Comparison of ENCODE assay signal across 1 cellular context in genomic region chr13:46908511-46908910, GRCh38.
TF ChIP-seq lines count a peak whose summit lies in the region.

No MANE protein-coding gene starts in this region.

TF ChIP-seq in SK-N-SH, 30 proteins besides CTCF, POLR2A, EP300 and RAD21 (continued from another document):
- TF ChIP-seq, protein P1, sequence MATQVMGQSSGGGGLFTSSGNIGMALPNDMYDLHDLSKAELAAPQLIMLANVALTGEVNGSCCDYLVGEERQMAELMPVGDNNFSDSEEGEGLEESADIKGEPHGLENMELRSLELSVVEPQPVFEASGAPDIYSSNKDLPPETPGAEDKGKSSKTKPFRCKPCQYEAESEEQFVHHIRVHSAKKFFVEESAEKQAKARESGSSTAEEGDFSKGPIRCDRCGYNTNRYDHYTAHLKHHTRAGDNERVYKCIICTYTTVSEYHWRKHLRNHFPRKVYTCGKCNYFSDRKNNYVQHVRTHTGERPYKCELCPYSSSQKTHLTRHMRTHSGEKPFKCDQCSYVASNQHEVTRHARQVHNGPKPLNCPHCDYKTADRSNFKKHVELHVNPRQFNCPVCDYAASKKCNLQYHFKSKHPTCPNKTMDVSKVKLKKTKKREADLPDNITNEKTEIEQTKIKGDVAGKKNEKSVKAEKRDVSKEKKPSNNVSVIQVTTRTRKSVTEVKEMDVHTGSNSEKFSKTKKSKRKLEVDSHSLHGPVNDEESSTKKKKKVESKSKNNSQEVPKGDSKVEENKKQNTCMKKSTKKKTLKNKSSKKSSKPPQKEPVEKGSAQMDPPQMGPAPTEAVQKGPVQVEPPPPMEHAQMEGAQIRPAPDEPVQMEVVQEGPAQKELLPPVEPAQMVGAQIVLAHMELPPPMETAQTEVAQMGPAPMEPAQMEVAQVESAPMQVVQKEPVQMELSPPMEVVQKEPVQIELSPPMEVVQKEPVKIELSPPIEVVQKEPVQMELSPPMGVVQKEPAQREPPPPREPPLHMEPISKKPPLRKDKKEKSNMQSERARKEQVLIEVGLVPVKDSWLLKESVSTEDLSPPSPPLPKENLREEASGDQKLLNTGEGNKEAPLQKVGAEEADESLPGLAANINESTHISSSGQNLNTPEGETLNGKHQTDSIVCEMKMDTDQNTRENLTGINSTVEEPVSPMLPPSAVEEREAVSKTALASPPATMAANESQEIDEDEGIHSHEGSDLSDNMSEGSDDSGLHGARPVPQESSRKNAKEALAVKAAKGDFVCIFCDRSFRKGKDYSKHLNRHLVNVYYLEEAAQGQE (IDR thresholded peaks at IDR 0.05; ENCODE audit: low read depth, low read length) = no peak
- TF ChIP-seq MEF2A (IDR thresholded peaks at IDR 0.05; ENCODE audit: borderline replicate concordance, low read depth) (no peak), NFIC (IDR thresholded peaks at IDR 0.05; ENCODE audit: borderline replicate concordance) (peak; percentile 60)
